In the genomic region with DNA sequence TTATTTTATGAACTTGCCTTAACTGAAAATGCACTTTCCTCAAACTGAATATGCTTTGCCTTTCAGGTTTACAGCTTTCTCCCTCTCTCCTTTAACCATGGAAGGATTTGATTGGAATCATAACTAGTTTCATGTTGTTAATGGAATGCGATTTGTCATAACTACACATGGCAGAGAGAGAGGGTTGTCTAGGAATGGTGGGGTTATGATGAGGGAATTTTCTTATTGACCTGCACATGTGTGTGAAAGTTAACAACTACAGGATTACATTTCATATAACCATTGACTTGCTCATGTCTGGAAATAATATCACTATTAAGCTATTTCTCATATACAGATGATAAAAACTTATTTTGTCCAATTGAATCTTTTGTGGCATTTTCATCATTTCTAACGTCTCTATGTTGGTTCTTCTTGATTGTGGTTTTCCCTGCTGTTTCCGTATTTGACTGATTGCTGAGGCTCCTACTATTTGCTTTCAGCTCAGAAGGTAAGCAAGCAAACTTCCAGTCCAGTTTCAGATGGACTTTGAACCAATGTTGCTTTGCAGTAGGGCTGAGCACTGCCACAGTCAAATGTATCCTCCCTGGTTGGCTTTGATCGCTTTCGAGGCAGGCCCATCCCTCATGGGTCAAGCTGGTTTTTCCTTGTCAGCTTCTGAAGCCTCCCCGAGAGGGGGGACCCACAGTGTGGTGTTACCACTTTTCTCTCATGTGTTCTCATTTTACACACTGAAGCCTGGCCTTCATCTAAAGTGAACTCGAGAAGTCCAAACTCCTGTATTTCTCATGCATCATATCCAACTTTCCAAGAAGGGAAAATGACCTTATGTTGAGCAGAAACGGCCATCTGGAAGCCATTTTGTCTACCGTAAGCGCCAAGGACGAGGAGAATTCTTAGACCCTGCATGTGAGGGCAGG, we compare ENCODE assay signal across 1 cellular context.
TF ChIP-seq lines count a peak whose summit lies in the region.

No MANE protein-coding gene starts in this region.

TF ChIP-seq in HepG2, 621 proteins besides CTCF, POLR2A, EP300 and RAD21 (continued from another document and continues in another):
- TF ChIP-seq, protein P1, sequence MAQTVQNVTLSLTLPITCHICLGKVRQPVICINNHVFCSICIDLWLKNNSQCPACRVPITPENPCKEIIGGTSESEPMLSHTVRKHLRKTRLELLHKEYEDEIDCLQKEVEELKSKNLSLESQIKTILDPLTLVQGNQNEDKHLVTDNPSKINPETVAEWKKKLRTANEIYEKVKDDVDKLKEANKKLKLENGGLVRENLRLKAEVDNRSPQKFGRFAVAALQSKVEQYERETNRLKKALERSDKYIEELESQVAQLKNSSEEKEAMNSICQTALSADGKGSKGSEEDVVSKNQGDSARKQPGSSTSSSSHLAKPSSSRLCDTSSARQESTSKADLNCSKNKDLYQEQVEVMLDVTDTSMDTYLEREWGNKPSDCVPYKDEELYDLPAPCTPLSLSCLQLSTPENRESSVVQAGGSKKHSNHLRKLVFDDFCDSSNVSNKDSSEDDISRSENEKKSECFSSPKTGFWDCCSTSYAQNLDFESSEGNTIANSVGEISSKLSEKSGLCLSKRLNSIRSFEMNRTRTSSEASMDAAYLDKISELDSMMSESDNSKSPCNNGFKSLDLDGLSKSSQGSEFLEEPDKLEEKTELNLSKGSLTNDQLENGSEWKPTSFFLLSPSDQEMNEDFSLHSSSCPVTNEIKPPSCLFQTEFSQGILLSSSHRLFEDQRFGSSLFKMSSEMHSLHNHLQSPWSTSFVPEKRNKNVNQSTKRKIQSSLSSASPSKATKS (CRISPR knock-in tag; IDR thresholded peaks at IDR 0.05) = no peak
- TF ChIP-seq POGZ (CRISPR knock-in tag; IDR thresholded peaks at IDR 0.05) (peak; percentile 100), ESRRA (CRISPR knock-in tag; IDR thresholded peaks at IDR 0.05; ENCODE audit: low read depth) (peak; percentile 87), SMAD3 (CRISPR knock-in tag; IDR thresholded peaks at IDR 0.05) (peak; percentile 98), ZNF34 (CRISPR knock-in tag; IDR thresholded peaks at IDR 0.05; ENCODE audit: borderline replicate concordance) (peak; percentile 37; the same call in 1 of the 2 replicates), ZBTB21 (CRISPR knock-in tag; IDR thresholded peaks at IDR 0.05) (0 out of 2 replicates have a peak, but pooled peaks have one; percentile 58), ZNF777 (CRISPR knock-in tag; IDR thresholded peaks at IDR 0.05) (peak; percentile 76), FOXM1 (CRISPR knock-in tag; IDR thresholded peaks at IDR 0.05) (no peak), KLF16 (CRISPR knock-in tag; IDR thresholded peaks at IDR 0.05) (peak in 1 of 2 experiments; percentile 84; a peak in 1 of 4 replicates), RCOR2 (CRISPR knock-in tag; IDR thresholded peaks at IDR 0.05) (peak; percentile 94), ZNF816 (CRISPR knock-in tag; IDR thresholded peaks at IDR 0.05; ENCODE audit: borderline replicate concordance) (peak; percentile 43; the same call in 1 of the 2 replicates), JDP2 (CRISPR knock-in tag; IDR thresholded peaks at IDR 0.05; ENCODE audit: borderline replicate concordance) (no peak), EZH2 (conservative IDR thresholded peaks at IDR 0.05; ENCODE audit: low read depth, low read length) (no peak), TEAD3 (CRISPR knock-in tag; optimal IDR thresholded peaks at IDR 0.05; ENCODE audit: borderline replicate concordance) (peak; percentile 94), SP140L (CRISPR knock-in tag; IDR thresholded peaks at IDR 0.05; ENCODE audit: borderline replicate concordance) (no peak; the same call in 1 of the 2 replicates), RARA (CRISPR knock-in tag; IDR thresholded peaks at IDR 0.05) (peak; percentile 86), ISL2 (CRISPR knock-in tag; IDR thresholded peaks at IDR 0.05) (peak; percentile 94), ZNF446 (CRISPR knock-in tag; IDR thresholded peaks at IDR 0.05) (no peak), KLF9 (CRISPR knock-in tag; IDR thresholded peaks at IDR 0.05; ENCODE audit: low read depth) (peak; percentile 61; the same call in 1 of the 2 replicates), ZBTB7B (CRISPR knock-in tag; IDR thresholded peaks at IDR 0.05) (peak; percentile 59; the same call in 1 of the 2 replicates), ZNF263 (CRISPR knock-in tag; IDR thresholded peaks at IDR 0.05) (peak; percentile 88), ZNF670 (CRISPR knock-in tag; IDR thresholded peaks at IDR 0.05; ENCODE audit: borderline replicate concordance) (peak; percentile 95), ZNF607 (CRISPR knock-in tag; IDR thresholded peaks at IDR 0.05; ENCODE audit: borderline replicate concordance) (peak; percentile 82; the same call in 1 of the 2 replicates), ETV6 (CRISPR knock-in tag; conservative IDR thresholded peaks at IDR 0.05) (peak; percentile 58; the same call in 1 of the 2 replicates), ZNF724P (CRISPR knock-in tag; IDR thresholded peaks at IDR 0.05; ENCODE audit: borderline replicate concordance) (no peak), SAP130 (CRISPR knock-in tag; IDR thresholded peaks at IDR 0.05; ENCODE audit: low read depth) (peak; percentile 95), KDM1A (CRISPR knock-in tag; IDR thresholded peaks at IDR 0.05) (peak; percentile 58; the same call in 1 of the 2 replicates), SP1 (IDR thresholded peaks at IDR 0.05) (no peak), SP1 (CRISPR knock-in tag; IDR thresholded peaks at IDR 0.05) (peak; percentile 23; the same call in 1 of the 2 replicates), ZNF761 (CRISPR knock-in tag; conservative IDR thresholded peaks at IDR 0.05) (peak; percentile 91; the same call in 1 of the 2 replicates), ELF3 (CRISPR knock-in tag; IDR thresholded peaks at IDR 0.05) (peak; percentile 99), RNF2 (conservative IDR thresholded peaks at IDR 0.05; ENCODE audit: low read depth) (peak; percentile 62; the same call in 1 of the 2 replicates), CAMTA2 (CRISPR knock-in tag; IDR thresholded peaks at IDR 0.05; ENCODE audit: borderline replicate concordance) (no peak), IRF2 (CRISPR knock-in tag; IDR thresholded peaks at IDR 0.05) (peak; percentile 97)
- TF ChIP-seq, protein P2, sequence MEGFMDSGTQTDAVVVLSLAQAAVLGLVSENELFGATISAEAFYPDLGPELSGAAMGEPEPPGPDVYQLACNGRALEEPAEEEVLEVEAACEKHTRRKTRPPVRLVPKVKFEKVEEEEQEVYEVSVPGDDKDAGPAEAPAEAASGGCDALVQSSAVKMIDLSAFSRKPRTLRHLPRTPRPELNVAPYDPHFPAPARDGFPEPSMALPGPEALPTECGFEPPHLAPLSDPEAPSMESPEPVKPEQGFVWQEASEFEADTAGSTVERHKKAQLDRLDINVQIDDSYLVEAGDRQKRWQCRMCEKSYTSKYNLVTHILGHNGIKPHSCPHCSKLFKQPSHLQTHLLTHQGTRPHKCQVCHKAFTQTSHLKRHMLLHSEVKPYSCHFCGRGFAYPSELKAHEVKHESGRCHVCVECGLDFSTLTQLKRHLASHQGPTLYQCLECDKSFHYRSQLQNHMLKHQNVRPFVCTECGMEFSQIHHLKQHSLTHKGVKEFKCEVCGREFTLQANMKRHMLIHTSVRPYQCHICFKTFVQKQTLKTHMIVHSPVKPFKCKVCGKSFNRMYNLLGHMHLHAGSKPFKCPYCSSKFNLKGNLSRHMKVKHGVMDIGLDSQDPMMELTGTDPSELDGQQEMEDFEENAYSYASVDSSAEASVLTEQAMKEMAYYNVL (CRISPR knock-in tag; IDR thresholded peaks at IDR 0.05; ENCODE audit: borderline replicate concordance) = peak; percentile 94
- TF ChIP-seq, protein P3, sequence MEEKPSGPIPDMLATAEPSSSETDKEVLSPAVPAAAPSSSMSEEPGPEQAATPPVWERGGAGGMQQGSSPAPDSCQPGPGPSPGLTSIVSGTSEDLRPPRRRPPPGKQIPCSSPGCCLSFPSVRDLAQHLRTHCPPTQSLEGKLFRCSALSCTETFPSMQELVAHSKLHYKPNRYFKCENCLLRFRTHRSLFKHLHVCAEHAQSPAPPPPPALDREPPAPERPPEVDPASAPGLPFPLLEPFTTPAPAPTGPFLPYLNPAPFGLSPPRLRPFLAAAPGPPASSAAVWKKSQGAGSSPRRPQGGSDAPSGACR (CRISPR knock-in tag; IDR thresholded peaks at IDR 0.05) = peak; percentile 75; the same call in 1 of the 2 replicates
- TF ChIP-seq, protein P4, sequence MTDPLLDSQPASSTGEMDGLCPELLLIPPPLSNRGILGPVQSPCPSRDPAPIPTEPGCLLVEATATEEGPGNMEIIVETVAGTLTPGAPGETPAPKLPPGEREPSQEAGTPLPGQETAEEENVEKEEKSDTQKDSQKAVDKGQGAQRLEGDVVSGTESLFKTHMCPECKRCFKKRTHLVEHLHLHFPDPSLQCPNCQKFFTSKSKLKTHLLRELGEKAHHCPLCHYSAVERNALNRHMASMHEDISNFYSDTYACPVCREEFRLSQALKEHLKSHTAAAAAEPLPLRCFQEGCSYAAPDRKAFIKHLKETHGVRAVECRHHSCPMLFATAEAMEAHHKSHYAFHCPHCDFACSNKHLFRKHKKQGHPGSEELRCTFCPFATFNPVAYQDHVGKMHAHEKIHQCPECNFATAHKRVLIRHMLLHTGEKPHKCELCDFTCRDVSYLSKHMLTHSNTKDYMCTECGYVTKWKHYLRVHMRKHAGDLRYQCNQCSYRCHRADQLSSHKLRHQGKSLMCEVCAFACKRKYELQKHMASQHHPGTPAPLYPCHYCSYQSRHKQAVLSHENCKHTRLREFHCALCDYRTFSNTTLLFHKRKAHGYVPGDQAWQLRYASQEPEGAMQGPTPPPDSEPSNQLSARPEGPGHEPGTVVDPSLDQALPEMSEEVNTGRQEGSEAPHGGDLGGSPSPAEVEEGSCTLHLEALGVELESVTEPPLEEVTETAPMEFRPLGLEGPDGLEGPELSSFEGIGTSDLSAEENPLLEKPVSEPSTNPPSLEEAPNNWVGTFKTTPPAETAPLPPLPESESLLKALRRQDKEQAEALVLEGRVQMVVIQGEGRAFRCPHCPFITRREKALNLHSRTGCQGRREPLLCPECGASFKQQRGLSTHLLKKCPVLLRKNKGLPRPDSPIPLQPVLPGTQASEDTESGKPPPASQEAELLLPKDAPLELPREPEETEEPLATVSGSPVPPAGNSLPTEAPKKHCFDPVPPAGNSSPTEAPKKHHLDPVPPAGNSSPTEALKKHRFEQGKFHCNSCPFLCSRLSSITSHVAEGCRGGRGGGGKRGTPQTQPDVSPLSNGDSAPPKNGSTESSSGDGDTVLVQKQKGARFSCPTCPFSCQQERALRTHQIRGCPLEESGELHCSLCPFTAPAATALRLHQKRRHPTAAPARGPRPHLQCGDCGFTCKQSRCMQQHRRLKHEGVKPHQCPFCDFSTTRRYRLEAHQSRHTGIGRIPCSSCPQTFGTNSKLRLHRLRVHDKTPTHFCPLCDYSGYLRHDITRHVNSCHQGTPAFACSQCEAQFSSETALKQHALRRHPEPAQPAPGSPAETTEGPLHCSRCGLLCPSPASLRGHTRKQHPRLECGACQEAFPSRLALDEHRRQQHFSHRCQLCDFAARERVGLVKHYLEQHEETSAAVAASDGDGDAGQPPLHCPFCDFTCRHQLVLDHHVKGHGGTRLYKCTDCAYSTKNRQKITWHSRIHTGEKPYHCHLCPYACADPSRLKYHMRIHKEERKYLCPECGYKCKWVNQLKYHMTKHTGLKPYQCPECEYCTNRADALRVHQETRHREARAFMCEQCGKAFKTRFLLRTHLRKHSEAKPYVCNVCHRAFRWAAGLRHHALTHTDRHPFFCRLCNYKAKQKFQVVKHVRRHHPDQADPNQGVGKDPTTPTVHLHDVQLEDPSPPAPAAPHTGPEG (CRISPR knock-in tag; IDR thresholded peaks at IDR 0.05) = no peak
- TF ChIP-seq, protein P5, sequence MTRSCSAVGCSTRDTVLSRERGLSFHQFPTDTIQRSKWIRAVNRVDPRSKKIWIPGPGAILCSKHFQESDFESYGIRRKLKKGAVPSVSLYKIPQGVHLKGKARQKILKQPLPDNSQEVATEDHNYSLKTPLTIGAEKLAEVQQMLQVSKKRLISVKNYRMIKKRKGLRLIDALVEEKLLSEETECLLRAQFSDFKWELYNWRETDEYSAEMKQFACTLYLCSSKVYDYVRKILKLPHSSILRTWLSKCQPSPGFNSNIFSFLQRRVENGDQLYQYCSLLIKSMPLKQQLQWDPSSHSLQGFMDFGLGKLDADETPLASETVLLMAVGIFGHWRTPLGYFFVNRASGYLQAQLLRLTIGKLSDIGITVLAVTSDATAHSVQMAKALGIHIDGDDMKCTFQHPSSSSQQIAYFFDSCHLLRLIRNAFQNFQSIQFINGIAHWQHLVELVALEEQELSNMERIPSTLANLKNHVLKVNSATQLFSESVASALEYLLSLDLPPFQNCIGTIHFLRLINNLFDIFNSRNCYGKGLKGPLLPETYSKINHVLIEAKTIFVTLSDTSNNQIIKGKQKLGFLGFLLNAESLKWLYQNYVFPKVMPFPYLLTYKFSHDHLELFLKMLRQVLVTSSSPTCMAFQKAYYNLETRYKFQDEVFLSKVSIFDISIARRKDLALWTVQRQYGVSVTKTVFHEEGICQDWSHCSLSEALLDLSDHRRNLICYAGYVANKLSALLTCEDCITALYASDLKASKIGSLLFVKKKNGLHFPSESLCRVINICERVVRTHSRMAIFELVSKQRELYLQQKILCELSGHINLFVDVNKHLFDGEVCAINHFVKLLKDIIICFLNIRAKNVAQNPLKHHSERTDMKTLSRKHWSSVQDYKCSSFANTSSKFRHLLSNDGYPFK (CRISPR knock-in tag; IDR thresholded peaks at IDR 0.05; ENCODE audit: borderline replicate concordance) = peak; percentile 77
- TF ChIP-seq, protein P6, sequence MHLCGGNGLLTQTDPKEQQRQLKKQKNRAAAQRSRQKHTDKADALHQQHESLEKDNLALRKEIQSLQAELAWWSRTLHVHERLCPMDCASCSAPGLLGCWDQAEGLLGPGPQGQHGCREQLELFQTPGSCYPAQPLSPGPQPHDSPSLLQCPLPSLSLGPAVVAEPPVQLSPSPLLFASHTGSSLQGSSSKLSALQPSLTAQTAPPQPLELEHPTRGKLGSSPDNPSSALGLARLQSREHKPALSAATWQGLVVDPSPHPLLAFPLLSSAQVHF (CRISPR knock-in tag; IDR thresholded peaks at IDR 0.05) = no peak
- TF ChIP-seq, protein P7, sequence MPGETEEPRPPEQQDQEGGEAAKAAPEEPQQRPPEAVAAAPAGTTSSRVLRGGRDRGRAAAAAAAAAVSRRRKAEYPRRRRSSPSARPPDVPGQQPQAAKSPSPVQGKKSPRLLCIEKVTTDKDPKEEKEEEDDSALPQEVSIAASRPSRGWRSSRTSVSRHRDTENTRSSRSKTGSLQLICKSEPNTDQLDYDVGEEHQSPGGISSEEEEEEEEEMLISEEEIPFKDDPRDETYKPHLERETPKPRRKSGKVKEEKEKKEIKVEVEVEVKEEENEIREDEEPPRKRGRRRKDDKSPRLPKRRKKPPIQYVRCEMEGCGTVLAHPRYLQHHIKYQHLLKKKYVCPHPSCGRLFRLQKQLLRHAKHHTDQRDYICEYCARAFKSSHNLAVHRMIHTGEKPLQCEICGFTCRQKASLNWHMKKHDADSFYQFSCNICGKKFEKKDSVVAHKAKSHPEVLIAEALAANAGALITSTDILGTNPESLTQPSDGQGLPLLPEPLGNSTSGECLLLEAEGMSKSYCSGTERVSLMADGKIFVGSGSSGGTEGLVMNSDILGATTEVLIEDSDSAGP (CRISPR knock-in tag; IDR thresholded peaks at IDR 0.05; ENCODE audit: borderline replicate concordance) = peak; percentile 35; the same call in 1 of the 2 replicates
- TF ChIP-seq, protein P8, sequence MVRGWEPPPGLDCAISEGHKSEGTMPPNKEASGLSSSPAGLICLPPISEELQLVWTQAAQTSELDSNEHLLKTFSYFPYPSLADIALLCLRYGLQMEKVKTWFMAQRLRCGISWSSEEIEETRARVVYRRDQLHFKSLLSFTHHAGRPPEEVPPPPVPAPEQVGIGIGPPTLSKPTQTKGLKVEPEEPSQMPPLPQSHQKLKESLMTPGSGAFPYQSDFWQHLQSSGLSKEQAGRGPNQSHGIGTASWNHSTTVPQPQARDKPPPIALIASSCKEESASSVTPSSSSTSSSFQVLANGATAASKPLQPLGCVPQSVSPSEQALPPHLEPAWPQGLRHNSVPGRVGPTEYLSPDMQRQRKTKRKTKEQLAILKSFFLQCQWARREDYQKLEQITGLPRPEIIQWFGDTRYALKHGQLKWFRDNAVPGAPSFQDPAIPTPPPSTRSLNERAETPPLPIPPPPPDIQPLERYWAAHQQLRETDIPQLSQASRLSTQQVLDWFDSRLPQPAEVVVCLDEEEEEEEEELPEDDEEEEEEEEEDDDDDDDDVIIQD (CRISPR knock-in tag; IDR thresholded peaks at IDR 0.05; ENCODE audit: low read depth) = peak; percentile 100
